In genomic region chr5:43221502-43221901, GRCh38 we compare ENCODE assay signal across 26 cellular contexts. TPM values are rescaled to one million over a fixed set of nuclear protein-coding genes. Genes with fewer than 3 reads are reported as not detected.
"Had no signal": no experiment of that assay in that cellular context is flagged by ENCODE, and none has a peak within 500 bp of the region (broad histone marks: within the 10 kb centered on the region; RNA-seq: fewer than 3 reads in every experiment).

No MANE protein-coding gene starts in this region.

- H3K27me3 Mint-ChIP-seq: activated CD8-positive, alpha-beta memory T cell treated with anti-CD3 and anti-CD28 coated beads, Interleukin-2, amount 10 ng/mL, durations not matched to agents 7 days and 5 days had no signal

- H3K36me3 ChIP-seq: ascending aorta had no signal

- ATAC-seq: activated CD8-positive, alpha-beta memory T cell treated with anti-CD3 and anti-CD28 coated beads, Interleukin-2, amount 10 ng/mL, durations not matched to agents 7 days and 5 days; activated naive CD4-positive, alpha-beta T cell treated with anti-CD3 and anti-CD28 coated beads, Interleukin-2, amount 50 U/mL, for 72 hours; activated naive CD8-positive, alpha-beta T cell treated with anti-CD3 and anti-CD28 coated beads, Interleukin-2, amount 50 U/mL, for 24 hours; activated T-cell treated with anti-CD3 and anti-CD28 coated beads, Interleukin-2, amount 50 U/mL, for 4 hours; body of pancreas; T-helper 17 cell; WTC11 had no signal

- H3K9me3 ChIP-seq: ascending aorta, body of pancreas had no signal

- H3K27ac ChIP-seq: ascending aorta, body of pancreas, PC-9 had no signal

- H3K4me1 Mint-ChIP-seq: activated CD4-positive, alpha-beta T cell treated with anti-CD3 and anti-CD28 coated beads, Interleukin-2, amount 10 ng/mL, durations not matched to agents 24 days and 14 days; activated CD8-positive, alpha-beta memory T cell treated with anti-CD3 and anti-CD28 coated beads, Interleukin-2, amount 10 ng/mL, durations not matched to agents 7 days and 5 days; activated naive CD8-positive, alpha-beta T cell treated with anti-CD3 and anti-CD28 coated beads, Interleukin-2, amount 50 U/mL, for 24 hours; central memory CD8-positive, alpha-beta T cell; T-helper 17 cell; WTC11 had no signal

- H3K9me3 Mint-ChIP-seq: activated CD4-positive, alpha-beta T cell treated with anti-CD3 and anti-CD28 coated beads, Interleukin-2, amount 10 ng/mL, durations not matched to agents 24 days and 14 days; activated naive CD4-positive, alpha-beta T cell treated with anti-CD3 and anti-CD28 coated beads, Interleukin-2, amount 50 U/mL, for 72 hours; activated naive CD8-positive, alpha-beta T cell treated with anti-CD3 and anti-CD28 coated beads, Interleukin-2, amount 50 U/mL, for 24 hours; central memory CD8-positive, alpha-beta T cell had no signal

- H3K4me3 ChIP-seq: ascending aorta, body of pancreas, PC-9 had no signal

- H3K4me2 ChIP-seq: PC-9 had no signal

- H3K4me3 Mint-ChIP-seq: activated CD4-positive, alpha-beta T cell treated with anti-CD3 and anti-CD28 coated beads, Interleukin-2, amount 10 ng/mL, durations not matched to agents 24 days and 14 days; activated CD8-positive, alpha-beta memory T cell treated with anti-CD3 and anti-CD28 coated beads, Interleukin-2, amount 10 ng/mL, durations not matched to agents 7 days and 5 days; activated naive CD8-positive, alpha-beta T cell treated with anti-CD3 and anti-CD28 coated beads, Interleukin-2, amount 50 U/mL, for 24 hours; activated T-cell treated with anti-CD3 and anti-CD28 coated beads, Interleukin-2, amount 50 U/mL, for 4 hours; central memory CD8-positive, alpha-beta T cell; T-helper 17 cell; WTC11 had no signal

- DNase-seq: activated CD4-positive, alpha-beta T cell treated with anti-CD3 and anti-CD28 coated beads, Interleukin-2, amount 10 ng/mL, durations not matched to agents 24 days and 14 days; activated CD4-positive, alpha-beta T cell treated with anti-CD3 and anti-CD28 coated beads, Interleukin-2, amount 50 U/mL, for 48 hours; activated CD4-positive, CD25-positive, alpha-beta regulatory T cell treated with anti-CD3 and anti-CD28 coated beads, Interleukin-2, amount 50 U/mL, for 72 hours; activated CD8-positive, alpha-beta memory T cell treated with anti-CD3 and anti-CD28 coated beads, Interleukin-2, amount 10 ng/mL, durations not matched to agents 7 days and 5 days; activated effector memory CD4-positive, alpha-beta T cell treated with anti-CD3 and anti-CD28 coated beads, Interleukin-2, amount 50 U/mL, for 16 hours; activated naive CD4-positive, alpha-beta T cell treated with Interleukin-2 at 50 U/mL for 16 hours; activated naive CD8-positive, alpha-beta T cell treated with anti-CD3 and anti-CD28 coated beads, Interleukin-2, amount 50 U/mL, for 24 hours; activated T-cell treated with anti-CD3 and anti-CD28 coated beads, Interleukin-2, amount 50 U/mL, for 4 hours; amniotic stem cell; body of pancreas; NCI-H1092 treated with DMSO at 0.1 percent for 48 hours; NCI-H1417 treated with DMSO at 0.1 percent for 48 hours; NCI-H1694; NCI-H2029; NCI-H2107; NCI-H2171 treated with DMSO at 0.1 percent for 48 hours; NCI-H345; NCI-H510A; PC-9; SHP77 treated with DMSO at 0.1 percent for 48 hours; T-helper 17 cell; T-helper 9 cell had no signal

- H3K36me3 Mint-ChIP-seq: activated naive CD4-positive, alpha-beta T cell treated with anti-CD3 and anti-CD28 coated beads, Interleukin-2, amount 50 U/mL, for 72 hours; WTC11 had no signal

- H2AFZ ChIP-seq: PC-9 had no signal

- H3K27ac Mint-ChIP-seq: activated CD4-positive, alpha-beta T cell treated with anti-CD3 and anti-CD28 coated beads, Interleukin-2, amount 10 ng/mL, durations not matched to agents 24 days and 14 days; activated CD8-positive, alpha-beta memory T cell treated with anti-CD3 and anti-CD28 coated beads, Interleukin-2, amount 10 ng/mL, durations not matched to agents 7 days and 5 days; activated naive CD4-positive, alpha-beta T cell treated with anti-CD3 and anti-CD28 coated beads, Interleukin-2, amount 50 U/mL, for 72 hours; activated naive CD8-positive, alpha-beta T cell treated with anti-CD3 and anti-CD28 coated beads, Interleukin-2, amount 50 U/mL, for 24 hours; T-helper 17 cell; WTC11 had no signal

- H3K27me3 ChIP-seq: ascending aorta, body of pancreas had no signal

- H3K4me1 ChIP-seq: ascending aorta, body of pancreas had no signal

RNA-seq across cellular contexts. Expression of gene NIM1K, which starts 29.5 kb away (rescaled TPM):
- total RNA-seq: ascending aorta had no signal
